In genomic region chr5:176647030-176647869, GRCh38 we compare ENCODE assay signal across 8 cellular contexts. TPM values are rescaled to one million over a fixed set of nuclear protein-coding genes. Genes with fewer than 3 reads are reported as not detected.
DNase-seq lines count a peak whose midpoint lies in the region; ATAC-seq and TF ChIP-seq lines count a peak whose summit lies in the region.

A gene with protein sequence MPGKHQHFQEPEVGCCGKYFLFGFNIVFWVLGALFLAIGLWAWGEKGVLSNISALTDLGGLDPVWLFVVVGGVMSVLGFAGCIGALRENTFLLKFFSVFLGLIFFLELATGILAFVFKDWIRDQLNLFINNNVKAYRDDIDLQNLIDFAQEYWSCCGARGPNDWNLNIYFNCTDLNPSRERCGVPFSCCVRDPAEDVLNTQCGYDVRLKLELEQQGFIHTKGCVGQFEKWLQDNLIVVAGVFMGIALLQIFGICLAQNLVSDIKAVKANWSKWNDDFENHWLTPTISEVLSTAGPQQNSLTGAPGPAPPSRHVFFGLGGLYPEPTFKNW (plus strand): TSS chr5:176647484. CDS start chr5:176647616, 132 bp downstream.

- intact Hi-C loops in left cardiac atrium (cut with DNase I), result loop anchor here (5.0 to 10.0 kb wide), 3 partner anchors 70 to 202 kb away; partner anchors contain the start of gene FAF2 (in 1 of the 2)

- H3K4me1 Mint-ChIP-seq in T-helper 1 cell treated with Interleukin-12 subunit alpha and Interleukin-12 subunit beta and Interleukin-4 antibody, amounts not matched to agents 30 μg/mL and 1 μg/mL, for 36 hours (ENCODE audit: low read depth), result peaks cover 42% of the 10 kb centered on the region
- H3K4me1 Mint-ChIP-seq in progenitor cell of endocrine pancreas (ENCODE audit: low read depth), result no peaks in the 10 kb centered on the region

- peak within 1 kb of the TSS; percentile 90 for H3K4me3 Mint-ChIP-seq in T-helper 1 cell treated with Interleukin-12 subunit alpha and Interleukin-12 subunit beta and Interleukin-4 antibody, amounts not matched to agents 30 μg/mL and 1 μg/mL, for 36 hours
- peak within 1 kb of the TSS; percentile 82 for H3K4me3 Mint-ChIP-seq in progenitor cell of endocrine pancreas (ENCODE audit: low read depth)

- no peaks in the 10 kb centered on the region for H3K9me3 Mint-ChIP-seq in T-helper 1 cell treated with Interleukin-12 subunit alpha and Interleukin-12 subunit beta and Interleukin-4 antibody, amounts not matched to agents 30 μg/mL and 1 μg/mL, for 36 hours
- no peaks in the 10 kb centered on the region for H3K9me3 Mint-ChIP-seq in progenitor cell of endocrine pancreas (ENCODE audit: low read depth)

- H3K27me3 Mint-ChIP-seq in T-helper 1 cell treated with Interleukin-12 subunit alpha and Interleukin-12 subunit beta and Interleukin-4 antibody, amounts not matched to agents 30 μg/mL and 1 μg/mL, for 36 hours (ENCODE audit: low read depth), result no peaks in the 10 kb centered on the region
- H3K27me3 Mint-ChIP-seq in progenitor cell of endocrine pancreas, result peaks cover 14% of the 10 kb centered on the region

- TF ChIP-seq POLR2A in GM15510 (IDR thresholded peaks at IDR 0.05; ENCODE audit: borderline replicate concordance, extremely low read depth, insufficient read length), result peak; percentile 91

- H3K27ac Mint-ChIP-seq in T-helper 1 cell treated with Interleukin-12 subunit alpha and Interleukin-12 subunit beta and Interleukin-4 antibody, amounts not matched to agents 30 μg/mL and 1 μg/mL, for 36 hours, result peak within 1 kb of the TSS; percentile 89
- peak within 1 kb of the TSS; percentile 85 for H3K27ac Mint-ChIP-seq in progenitor cell of endocrine pancreas

- DNase-seq in NCI-H1694 (lab: John Stamatoyannopoulos, UW), result peak; percentile 95
- peak; percentile 100 for DNase-seq in amniotic stem cell (lab: John Stamatoyannopoulos, UW)
- peak; percentile 100 for DNase-seq in left cardiac atrium
- peak; percentile 100 for DNase-seq in progenitor cell of endocrine pancreas (ENCODE audit: low spot score, unreplicated experiment)
- DNase-seq in ureter (ENCODE audit: low spot score), result peak; percentile 100

- H3K36me3 Mint-ChIP-seq in T-helper 1 cell treated with Interleukin-12 subunit alpha and Interleukin-12 subunit beta and Interleukin-4 antibody, amounts not matched to agents 30 μg/mL and 1 μg/mL, for 36 hours (ENCODE audit: low read depth), result peaks cover 5% of the 10 kb centered on the region
- peaks cover 2% of the 10 kb centered on the region for H3K36me3 Mint-ChIP-seq in progenitor cell of endocrine pancreas (ENCODE audit: insufficient read depth)

- no peak for TF ChIP-seq CTCF in progenitor cell of endocrine pancreas (IDR thresholded peaks at IDR 0.05; ENCODE audit: unreplicated experiment)

- peak; percentile 96 for ATAC-seq in HG02885 (IDR thresholded peaks at IDR 0.05; ENCODE audit: poor library complexity, unreplicated experiment)
- peak; percentile 98 for ATAC-seq in left cardiac atrium

RNA-seq across cellular contexts. Expression of the gene that starts here (rescaled TPM):
- 10 to 100 TPM; 21.2 to 25.6 TPM for total RNA-seq in left cardiac atrium
- 37.3 and 37.5 TPM in 2 replicates for total RNA-seq in progenitor cell of endocrine pancreas
- total RNA-seq in ureter, result 33.8 TPM

Comparison
In these comparisons a context has a peak if more than half of its experiments do, and no peak if none do; other contexts are left out.
1. Peak in every context shown above with its lines: DNase-seq and ATAC-seq.